Comparison of ENCODE assay signal across 25 cellular contexts in genomic region chr17:7114241-7114874, GRCh38. TPM values are rescaled to one million over a fixed set of nuclear protein-coding genes. Genes with fewer than 3 reads are reported as not detected.
DNase-seq lines count a peak whose midpoint lies in the region; ATAC-seq and TF ChIP-seq lines count a peak whose summit lies in the region.
"Had no signal": no experiment of that assay in that cellular context is flagged by ENCODE, and none has a peak within 500 bp of the region (broad histone marks: within the 10 kb centered on the region; RNA-seq: fewer than 3 reads in every experiment).

Gene ASGR2, minus strand, starts transcription at chr17:7114822. Its CDS starts 582 bp downstream, at chr17:7114240.

- H3K9me3 Mint-ChIP-seq in activated T-cell treated with anti-CD3 and anti-CD28 coated beads, Interleukin-2, amount 50 U/mL, for 24 hours: no peaks in the 10 kb centered on the region
- H3K9me3 Mint-ChIP-seq in endodermal cell: no peaks in the 10 kb centered on the region
- H3K9me3 Mint-ChIP-seq: activated CD4-positive, alpha-beta T cell treated with anti-CD3 and anti-CD28 coated beads, Interleukin-2, amount 10 ng/mL, durations not matched to agents 24 days and 14 days; CD8-positive, alpha-beta T cell; nephron; stimulated activated naive CD8-positive, alpha-beta T cell treated with anti-CD3 and anti-CD28 coated beads, Interleukin-15, Interleukin-2, amounts not matched to agents 100 ng/mL and 50 ng/mL, for 24 hours had no signal

- peak; percentile 16 for DNase-seq in activated T-cell treated with anti-CD3 and anti-CD28 coated beads, Interleukin-2, amount 50 U/mL, for 24 hours
- no peak for DNase-seq in activated T-cell treated with anti-CD3 and anti-CD28 coated beads, Interleukin-2, amount 50 U/mL, for 1 hour
- no peak for DNase-seq in endodermal cell
- peak; percentile 82 for DNase-seq in mesenteric fat pad (ENCODE audit: low spot score)
- DNase-seq in aorta: peak in 1 of 2 donors; percentile 46
- no peak for DNase-seq in activated gamma-delta T cell (lab: John Stamatoyannopoulos, UW)
- no peak for DNase-seq in stimulated activated naive CD4-positive, alpha-beta T cell (lab: John Stamatoyannopoulos, UW)
- DNase-seq: activated CD4-positive, alpha-beta T cell treated with anti-CD3 and anti-CD28 coated beads, Interleukin-2, amount 10 ng/mL, durations not matched to agents 24 days and 14 days; CD8-positive, alpha-beta T cell; central memory CD4-positive, alpha-beta T cell; left colon; NCI-H1092; NCI-H187 treated with DMSO at 0.1 percent for 48 hours; NCI-H748 treated with DMSO at 0.1 percent for 48 hours; sigmoid colon; SK-N-SH; T-helper 2 cell had no signal

- peaks cover under 1% of the 10 kb centered on the region for H3K27me3 Mint-ChIP-seq in activated T-cell treated with anti-CD3 and anti-CD28 coated beads, Interleukin-2, amount 50 U/mL, for 24 hours
- no peaks in the 10 kb centered on the region for H3K27me3 Mint-ChIP-seq in endodermal cell (ENCODE audit: insufficient read depth)

- H3K4me3 ChIP-seq in endodermal cell (ENCODE audit: low read length): no peak within 1 kb of the TSS
- no peak within 1 kb of the TSS for H3K4me3 ChIP-seq in aorta (ENCODE audit: low read length in 2 of 2)
- H3K4me3 ChIP-seq: sigmoid colon, tibial nerve had no signal

- H3K27ac ChIP-seq in endodermal cell (ENCODE audit: low read depth, low read length): no peak within 1 kb of the TSS
- H3K27ac ChIP-seq in aorta (ENCODE audit: low read depth in 1 of 2, low read length in 2 of 2): no peak within 1 kb of the TSS
- H3K27ac ChIP-seq: 22Rv1, sigmoid colon had no signal

- H3K4me1 Mint-ChIP-seq in activated T-cell treated with anti-CD3 and anti-CD28 coated beads, Interleukin-2, amount 50 U/mL, for 24 hours (ENCODE audit: low read depth): peaks cover 6% of the 10 kb centered on the region
- H3K4me1 Mint-ChIP-seq in endodermal cell: peaks cover 17% of the 10 kb centered on the region
- H3K4me1 Mint-ChIP-seq: nephron had no signal

- TF ChIP-seq CTCF in endodermal cell (conservative IDR thresholded peaks at IDR 0.05): no peak

- no peak within 1 kb of the TSS for H3K9ac ChIP-seq in endodermal cell (ENCODE audit: extremely low read depth, low read length, poor library complexity, severe bottlenecking)
- H3K9ac ChIP-seq: SK-N-SH had no signal

- H3K9me3 ChIP-seq in endodermal cell (ENCODE audit: control insufficient read depth, low read length): no peaks in the 10 kb centered on the region
- peaks cover 4% of the 10 kb centered on the region for H3K9me3 ChIP-seq in aorta (ENCODE audit: control insufficient read depth, low read length)
- H3K9me3 ChIP-seq: sigmoid colon, SK-N-SH had no signal

- intact Hi-C loops in aorta (cut with DNase I): no loop called here

- H3K4me1 ChIP-seq in endodermal cell (ENCODE audit: control insufficient read depth, insufficient read depth, low read length) (no peaks in the 10 kb centered on the region), aorta (ENCODE audit: control insufficient read depth in 1 of 2, insufficient read depth in 2 of 2, low read length in 2 of 2) (no peaks in the 10 kb centered on the region)

- H3K27ac Mint-ChIP-seq in activated T-cell treated with anti-CD3 and anti-CD28 coated beads, Interleukin-2, amount 50 U/mL, for 24 hours: no peak within 1 kb of the TSS
- peak within 1 kb of the TSS; percentile 74 for H3K27ac Mint-ChIP-seq in endodermal cell
- H3K27ac Mint-ChIP-seq: activated CD4-positive, alpha-beta T cell treated with anti-CD3 and anti-CD28 coated beads, Interleukin-2, amount 10 ng/mL, durations not matched to agents 24 days and 14 days; activated naive CD8-positive, alpha-beta T cell; CD8-positive, alpha-beta T cell; stimulated activated naive CD8-positive, alpha-beta T cell treated with anti-CD3 and anti-CD28 coated beads, Interleukin-15, Interleukin-2, amounts not matched to agents 100 ng/mL and 50 ng/mL, for 24 hours had no signal

- H3K36me3 Mint-ChIP-seq in activated T-cell treated with anti-CD3 and anti-CD28 coated beads, Interleukin-2, amount 50 U/mL, for 24 hours (ENCODE audit: low read depth): no peaks in the 10 kb centered on the region
- no peaks in the 10 kb centered on the region for H3K36me3 Mint-ChIP-seq in endodermal cell (ENCODE audit: low read depth)
- H3K36me3 Mint-ChIP-seq: activated naive CD8-positive, alpha-beta T cell; CD8-positive, alpha-beta T cell had no signal

- H3K36me3 ChIP-seq in endodermal cell (ENCODE audit: control insufficient read depth, insufficient read depth, low read length) (no peaks in the 10 kb centered on the region), aorta (ENCODE audit: control insufficient read depth in 1 of 2, insufficient read depth in 2 of 2, low read length in 1 of 2) (no peaks in the 10 kb centered on the region)
- H3K36me3 ChIP-seq: sigmoid colon, tibial nerve had no signal

- ATAC-seq in aorta (ENCODE audit: low FRiP score) (peak; percentile 42), GM18517 (IDR thresholded peaks at IDR 0.05; ENCODE audit: unreplicated experiment) (no peak)
- ATAC-seq: CD8-positive, alpha-beta T cell; left colon had no signal

- no peak within 1 kb of the TSS for H3K4me3 Mint-ChIP-seq in activated T-cell treated with anti-CD3 and anti-CD28 coated beads, Interleukin-2, amount 50 U/mL, for 24 hours
- no peak within 1 kb of the TSS for H3K4me3 Mint-ChIP-seq in endodermal cell
- H3K4me3 Mint-ChIP-seq: activated CD4-positive, alpha-beta T cell treated with anti-CD3 and anti-CD28 coated beads, Interleukin-2, amount 10 ng/mL, durations not matched to agents 24 days and 14 days; activated naive CD8-positive, alpha-beta T cell; CD8-positive, alpha-beta T cell; nephron; stimulated activated naive CD8-positive, alpha-beta T cell treated with anti-CD3 and anti-CD28 coated beads, Interleukin-15, Interleukin-2, amounts not matched to agents 100 ng/mL and 50 ng/mL, for 24 hours had no signal

- 92 to 98% methylated on average over 6 to 13 of the region's 14 CpGs for WGBS in endodermal cell (ENCODE audit: insufficient coverage in 1 of 2, insufficient read length in 1 of 2), 2 experiments
- WGBS in aorta, 2 donors: 78 to 81% methylated on average over 14 of the region's 14 CpGs

- H3K27me3 ChIP-seq in endodermal cell (ENCODE audit: control insufficient read depth, insufficient read depth, low read length, poor library complexity, severe bottlenecking): no peaks in the 10 kb centered on the region
- peaks cover 0 to 2% of the 10 kb centered on the region in 2 donors for H3K27me3 ChIP-seq in aorta (ENCODE audit: control insufficient read depth in 1 of 2, insufficient read depth in 2 of 2, low read length in 1 of 2)

RNA-seq across cellular contexts. Expression of gene ASGR2, which starts in this region (rescaled TPM):
- total RNA-seq in endodermal cell (under 1 TPM in 1 of 2 donors, not detected in 1; 0.44 TPM), mesenteric fat pad (3.3 TPM), aorta (1 to 10 TPM in 1 of 2 donors, under 1 TPM in 1; 0.75 to 1.6 TPM)
- polyA plus RNA-seq in endodermal cell (2013, experiment 1 of 2): 0.46 TPM
- 0.41 TPM for polyA plus RNA-seq in endodermal cell (2013, experiment 2 of 2)
- under 1 TPM in 1 of 2 donors, not detected in 1; 0.15 TPM for polyA plus RNA-seq in aorta
- total RNA-seq: activated CD4-positive, alpha-beta T cell treated with anti-CD3 and anti-CD28 coated beads, Interleukin-2, amount 10 ng/mL, durations not matched to agents 24 days and 14 days; astrocyte; CD8-positive, alpha-beta T cell; epithelial cell of proximal tubule had no signal
- polyA plus RNA-seq: SK-N-SH had no signal

Comparison
In these comparisons a context has a peak if more than half of its experiments do, and no peak if none do; other contexts are left out.
1. DNase-seq: peak in activated T-cell treated with anti-CD3 and anti-CD28 coated beads, Interleukin-2, amount 50 U/mL, for 24 hours (single experiment) and mesenteric fat pad (single experiment); none in activated T-cell treated with anti-CD3 and anti-CD28 coated beads, Interleukin-2, amount 50 U/mL, for 1 hour (single experiment), endodermal cell (single experiment), activated gamma-delta T cell (single experiment) and stimulated activated naive CD4-positive, alpha-beta T cell (0 of 6).